In the genomic region with DNA sequence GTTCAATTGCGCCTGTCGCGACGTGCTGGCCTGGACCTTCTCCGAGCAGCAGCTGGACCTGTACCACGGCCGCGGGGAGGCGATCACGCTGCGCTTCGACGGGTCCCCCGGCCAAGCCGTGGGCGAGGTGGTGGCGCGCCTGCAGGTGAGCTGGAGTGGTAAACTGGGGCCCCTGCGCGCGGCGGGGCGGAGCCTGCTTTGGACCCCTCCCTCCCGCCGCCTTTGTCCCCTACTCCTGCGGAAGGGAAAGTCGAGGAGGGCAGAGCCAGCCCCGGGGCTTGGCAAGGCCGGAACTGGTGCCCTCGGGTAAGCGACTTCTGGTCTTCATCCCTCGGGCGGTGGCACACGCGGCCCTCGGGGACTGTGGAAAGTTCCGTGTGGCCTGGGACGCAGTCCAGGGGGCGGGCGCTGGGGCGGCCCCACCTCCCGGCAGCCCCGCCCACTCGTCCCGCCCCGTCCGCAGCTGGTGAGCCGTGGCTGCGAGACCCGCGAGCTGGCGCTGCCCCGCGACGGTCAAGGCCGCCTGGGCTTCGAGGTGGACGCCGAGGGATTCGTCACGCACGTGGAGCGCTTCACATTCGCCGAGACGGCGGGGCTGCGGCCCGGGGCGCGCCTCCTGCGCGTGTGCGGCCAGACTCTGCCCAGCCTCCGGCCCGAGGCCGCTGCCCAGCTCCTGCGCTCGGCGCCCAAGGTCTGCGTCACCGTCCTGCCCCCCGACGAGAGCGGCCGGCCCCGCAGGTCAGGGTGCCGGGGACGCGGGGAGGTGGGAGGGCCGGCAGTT, we compare ENCODE assay signal across 8 cellular contexts. TPM values are rescaled to one million over a fixed set of nuclear protein-coding genes. Genes with fewer than 3 reads are reported as not detected.
DNase-seq lines count a peak whose midpoint lies in the region; ATAC-seq and TF ChIP-seq lines count a peak whose summit lies in the region.

No MANE protein-coding gene starts in this region.

- peak; percentile 60 for ATAC-seq in GM23338
- ATAC-seq in body of pancreas: peak; percentile 73
- ATAC-seq in HG03135 (IDR thresholded peaks at IDR 0.05; ENCODE audit: unreplicated experiment): no peak
- no peak for ATAC-seq in GM21717 (IDR thresholded peaks at IDR 0.05; ENCODE audit: unreplicated experiment)
- ATAC-seq in CD4-positive, alpha-beta T cell (ENCODE audit: poor library complexity): no peak

- H4K20me1 ChIP-seq in GM23338 (replicated peaks; ENCODE audit: insufficient read depth): no peaks in the 10 kb centered on the region

- no peaks in the 10 kb centered on the region; the same call in 2 of the 3 replicates for H3K36me3 Mint-ChIP-seq in GM23338 (ENCODE audit: low read depth)
- peaks cover 77% of the 10 kb centered on the region for H3K36me3 Mint-ChIP-seq in CD4-positive, alpha-beta T cell (ENCODE audit: low read depth)

- peak overlapping the region; percentile 84; the same call in 1 of the 2 replicates for H2AFZ ChIP-seq in GM23338

- peaks cover 12% of the 10 kb centered on the region; the same call in 1 of the 2 replicates for H3F3A ChIP-seq in GM23338 (replicated peaks; ENCODE audit: low read depth)

- no peaks in the 10 kb centered on the region for H3K9me2 ChIP-seq in GM23338 (ENCODE audit: insufficient read depth)

- peaks cover 32% of the 10 kb centered on the region for H3K4me1 Mint-ChIP-seq in GM23338
- peaks cover 29% of the 10 kb centered on the region for H3K4me1 Mint-ChIP-seq in CD4-positive, alpha-beta T cell (ENCODE audit: low read depth)

- H3K4me2 ChIP-seq in GM23338 (peak overlapping the region; percentile 81), skeletal muscle satellite cell (ENCODE audit: low read length) (peak overlapping the region; percentile 73)

- intact Hi-C loops in body of pancreas (cut with DNase I): no loop called here
- intact Hi-C loops in CD4-positive, alpha-beta T cell (cut with DNase I, micrococcal nuclease): no loop called here

- CTCF ChIA-PET in CD4-positive, alpha-beta T cell (lab: Charles Lee): no interaction called here

- H3K27ac ChIP-seq in GM23338 (ENCODE audit: low read depth): no peak overlapping the region
- peak overlapping the region in 1 of 4 donors; percentile 32 for H3K27ac ChIP-seq in body of pancreas
- no peak overlapping the region for H3K27ac ChIP-seq in CD4-positive, alpha-beta T cell (ENCODE audit: low read depth, low read length)

- H3K9me3 ChIP-seq in body of pancreas: no peaks in the 10 kb centered on the region
- H3K9me3 ChIP-seq in skeletal muscle satellite cell (replicated peaks; ENCODE audit: low read length): no peaks in the 10 kb centered on the region
- H3K9me3 ChIP-seq in CD4-positive, alpha-beta T cell (ENCODE audit: control insufficient read depth, low read length): no peaks in the 10 kb centered on the region

- H3K9ac ChIP-seq in skeletal muscle satellite cell (ENCODE audit: low read depth, low read length): no peak overlapping the region

- POLR2A ChIA-PET in CD4-positive, alpha-beta T cell (lab: Charles Lee): no interaction called here

- TF ChIP-seq POLR2A in body of pancreas (IDR thresholded peaks at IDR 0.05): peak in 1 of 3 donors; percentile 12

- DNase-seq in GM23338 (ENCODE audit: low spot score) (peak; percentile 86), body of pancreas (peak; percentile 47 to 70 (median 64)), iPS-NIHi7 (ENCODE audit: extremely low spot score) (peak; percentile 77), DMS 273 treated with DMSO at 0.1 percent for 48 hours (lab: John Stamatoyannopoulos, UW) (no peak)
- DNase-seq in CD4-positive, alpha-beta T cell: no peak

- H3K27me3 Mint-ChIP-seq in GM23338 (ENCODE audit: insufficient read depth, low read depth, poor library complexity): peaks cover 19% of the 10 kb centered on the region
- no peaks in the 10 kb centered on the region for H3K27me3 Mint-ChIP-seq in CD4-positive, alpha-beta T cell

- H3K4me3 ChIP-seq in GM23338 (peak overlapping the region; percentile 79), body of pancreas (peak overlapping the region in 1 of 2 donors; percentile 9), skeletal muscle satellite cell (ENCODE audit: low read length) (peak overlapping the region; percentile 63)

- no peaks in the 10 kb centered on the region for H3K9me3 Mint-ChIP-seq in GM23338
- H3K9me3 Mint-ChIP-seq in CD4-positive, alpha-beta T cell: no peaks in the 10 kb centered on the region

- H3K4me3 Mint-ChIP-seq in GM23338: peak overlapping the region; percentile 84; the same call in 2 of the 3 replicates
- no peak overlapping the region for H3K4me3 Mint-ChIP-seq in CD4-positive, alpha-beta T cell

- H3K36me3 ChIP-seq in GM23338 (ENCODE audit: insufficient read depth): no peaks in the 10 kb centered on the region
- H3K36me3 ChIP-seq in body of pancreas (replicated peaks in 1 of 2; ENCODE audit: insufficient read depth in 1 of 2, low read depth in 2 of 2): no peaks in the 10 kb centered on the region
- peaks cover 18% of the 10 kb centered on the region for H3K36me3 ChIP-seq in skeletal muscle satellite cell (ENCODE audit: insufficient read depth, low read length)

- H3K27me3 ChIP-seq in GM23338 (ENCODE audit: insufficient read depth) (no peaks in the 10 kb centered on the region), body of pancreas (no peaks in the 10 kb centered on the region), skeletal muscle satellite cell (ENCODE audit: control insufficient read depth, insufficient read depth, low read length) (no peaks in the 10 kb centered on the region)
- no peaks in the 10 kb centered on the region for H3K27me3 ChIP-seq in CD4-positive, alpha-beta T cell (ENCODE audit: control insufficient read depth, insufficient read depth, low read length)

- 24% methylated on average over 64 of the region's 91 CpGs; no CpG with 5 or more reads in 1 of the 2 donors for WGBS in body of pancreas, 2 donors

- H3K27ac Mint-ChIP-seq in GM23338: no peak overlapping the region
- no peak overlapping the region for H3K27ac Mint-ChIP-seq in CD4-positive, alpha-beta T cell

- peak; percentile 21 to 47; a peak in 2 of 4 replicates for TF ChIP-seq CTCF in GM23338 (conservative IDR thresholded peaks at IDR 0.05; ENCODE audit: low read depth in 2 of 2)
- peak in 1 of 7 experiments; percentile 2 for TF ChIP-seq CTCF in body of pancreas (IDR thresholded peaks at IDR 0.05)
- TF ChIP-seq CTCF in CD4-positive, alpha-beta T cell (IDR thresholded peaks at IDR 0.05): no peak

- H3K4me1 ChIP-seq in GM23338 (ENCODE audit: insufficient read depth) (peaks cover 32% of the 10 kb centered on the region), body of pancreas (peaks cover 23% of the 10 kb centered on the region), skeletal muscle satellite cell (ENCODE audit: control insufficient read depth, insufficient read depth, low read length) (peaks cover 10% of the 10 kb centered on the region)

- H3K79me2 ChIP-seq in GM23338 (replicated peaks; ENCODE audit: insufficient read depth): no peaks in the 10 kb centered on the region; the same call in 1 of the 2 replicates

TF ChIP-seq in GM23338, 12 proteins besides CTCF, POLR2A, EP300 and RAD21:
- TF ChIP-seq POLR2AphosphoS5 (IDR thresholded peaks at IDR 0.05; ENCODE audit: low read depth) (peak; percentile 77), NANOG (IDR thresholded peaks at IDR 0.05; ENCODE audit: borderline replicate concordance) (no peak), CREB1 (CRISPR knock-in tag; IDR thresholded peaks at IDR 0.05; ENCODE audit: low read depth) (peak; percentile 62)

RNA-seq across cellular contexts. Expression of a gene that starts 9.2 kb away (rescaled TPM):
- 54.6 and 56.7 TPM in 2 replicates for total RNA-seq in GM23338 (2014; rRNA removed; shearing (Covaris generic))
- 50.1 and 75.5 TPM in 2 replicates for polyA plus RNA-seq in GM23338 (2016; fragmentation: Nextera tagmentation; extraction: Ambion mirVana)
- 10 to 100 TPM; 23.6 to 29.3 TPM for total RNA-seq in body of pancreas
- 19.2 and 19.3 TPM in 2 replicates for total RNA-seq in skeletal muscle satellite cell (2012; rRNA removed)
- total RNA-seq in CD4-positive, alpha-beta T cell: 100 to 1,000 TPM; 272 to 298 TPM

RNA-seq across cellular contexts. Expression of a gene that starts 15.6 kb away (rescaled TPM):
- 17.0 and 22.8 TPM in 2 replicates for total RNA-seq in GM23338 (2014; rRNA removed; shearing (Covaris generic))
- polyA plus RNA-seq in GM23338 (2016; fragmentation: Nextera tagmentation; extraction: Ambion mirVana): 12.9 and 18.5 TPM in 2 replicates
- 10 to 100 TPM; 27.5 to 45.8 TPM for total RNA-seq in body of pancreas
- total RNA-seq in skeletal muscle satellite cell (2012; rRNA removed): 18.0 and 25.6 TPM in 2 replicates
- total RNA-seq in CD4-positive, alpha-beta T cell: 100 to 1,000 TPM; 379 to 382 TPM

RNA-seq across cellular contexts. Expression of a gene that starts 31.5 kb away (rescaled TPM):
- 41.2 and 52.2 TPM in 2 replicates for total RNA-seq in GM23338 (2014; rRNA removed; shearing (Covaris generic))
- polyA plus RNA-seq in GM23338 (2016; fragmentation: Nextera tagmentation; extraction: Ambion mirVana): 7.3 and 8.7 TPM in 2 replicates
- 10 to 100 TPM; 21.8 to 56.7 TPM for total RNA-seq in body of pancreas
- total RNA-seq in skeletal muscle satellite cell (2012; rRNA removed): 29.4 and 33.4 TPM in 2 replicates
- 10 to 100 TPM; 37.3 to 40.5 TPM for total RNA-seq in CD4-positive, alpha-beta T cell

RNA-seq across cellular contexts. Expression of a gene that starts 33.1 kb away (rescaled TPM):
- 32.8 and 38.6 TPM in 2 replicates for total RNA-seq in GM23338 (2014; rRNA removed; shearing (Covaris generic))
- polyA plus RNA-seq in GM23338 (2016; fragmentation: Nextera tagmentation; extraction: Ambion mirVana): 19.8 and 20.8 TPM in 2 replicates
- total RNA-seq in body of pancreas: 10 to 100 TPM; 31.6 to 94.9 TPM
- 22.9 and 25.9 TPM in 2 replicates for total RNA-seq in skeletal muscle satellite cell (2012; rRNA removed)
- total RNA-seq in CD4-positive, alpha-beta T cell: 10 to 100 TPM; 45.2 to 45.8 TPM

RNA-seq across cellular contexts. Expression of a gene that starts 51.5 kb away (rescaled TPM):
- total RNA-seq in GM23338 (2014; rRNA removed; shearing (Covaris generic)): not detected in 2 replicates
- polyA plus RNA-seq in GM23338 (2016; fragmentation: Nextera tagmentation; extraction: Ambion mirVana): 0.24 and 0.60 TPM in 2 replicates
- 1 to 10 TPM in 1 of 2 donors, under 1 TPM in 1; 0.66 to 1.0 TPM for total RNA-seq in body of pancreas
- 0.25 and 0.44 TPM in 2 replicates for total RNA-seq in skeletal muscle satellite cell (2012; rRNA removed)
- total RNA-seq in CD4-positive, alpha-beta T cell: 1 to 10 TPM; 4.9 to 5.0 TPM

Comparison
In these comparisons a context has a peak if more than half of its experiments do, and no peak if none do; other contexts are left out.
1. ATAC-seq: peak in GM23338 (single experiment) and body of pancreas (single experiment); none in HG03135 (single experiment), GM21717 (single experiment) and CD4-positive, alpha-beta T cell (single experiment).
2. DNase-seq: peak in GM23338 (single experiment), body of pancreas (4 of 4) and iPS-NIHi7 (single experiment); none in DMS 273 treated with DMSO at 0.1 percent for 48 hours (single experiment) and CD4-positive, alpha-beta T cell (0 of 10).
3. RNA of a gene that starts 15.6 kb away (total RNA-seq): 379 to 382 TPM in CD4-positive, alpha-beta T cell; 27.5 to 45.8 TPM in body of pancreas and 17.0 to 22.8 TPM in GM23338; every median in the first group is over 4 times any median in the second.